ENCODE assay signal across 16 cellular contexts in genomic region chr1:36765785-36766300, GRCh38.
A peak's percentile ranks its signal among the peaks of the same experiment; 100 is the strongest.
DNase-seq lines count a peak whose midpoint lies in the region; ATAC-seq, FAIRE-seq and TF ChIP-seq lines count a peak whose summit lies in the region.
"Had no signal": no experiment of that assay in that cellular context is flagged by ENCODE, and none has a peak within 500 bp of the region (broad histone marks: within the 10 kb centered on the region; RNA-seq: fewer than 3 reads in every experiment).

No MANE protein-coding gene starts in this region.

- no peak for DNase-seq in GM23338 (ENCODE audit: low spot score)
- DNase-seq in NCI-H69 (lab: John Stamatoyannopoulos, UW) = peak; percentile 33
- DNase-seq in H1 (ENCODE audit: low read depth in 1 of 2, low spot score in 2 of 2) = no peak
- peak; percentile 56 for DNase-seq in neural progenitor cell (ENCODE audit: low spot score)
- DNase-seq in foreskin melanocyte = no peak
- DNase-seq in Calu3 = no peak
- no peak for DNase-seq in WTC11 (ENCODE audit: low spot score)
- DNase-seq: DMS 273 treated with DMSO at 0.1 percent for 48 hours, DND-41, IMR-90, NCI-H187, NCI-H226, NCI-H526, Right ventricle myocardium superior had no signal

- H3F3A ChIP-seq in GM23338 (replicated peaks; ENCODE audit: low read depth) (no peaks in the 10 kb centered on the region), neural progenitor cell (ENCODE audit: low read depth) (peaks cover 46% of the 10 kb centered on the region)

- peak overlapping the region; percentile 45; the same call in 1 of the 2 replicates for H2AK5ac ChIP-seq in H1 (ENCODE audit: low read depth, low read length)

- no peak for FAIRE-seq in H1 (lab: Jason Lieb, UNC)
- FAIRE-seq: H54 had no signal

- H3K27ac Mint-ChIP-seq in GM23338 (no peak overlapping the region), neural progenitor cell (no peak overlapping the region), Calu3 (ENCODE audit: unreplicated experiment) (no peak overlapping the region), WTC11 (no peak overlapping the region)

- H3K36me3 ChIP-seq in GM23338 (ENCODE audit: insufficient read depth) = no peaks in the 10 kb centered on the region
- H3K36me3 ChIP-seq in H1 (ENCODE audit: control insufficient read depth in 2 of 4, insufficient read depth in 4 of 4, low read length in 3 of 4) = no peaks in the 10 kb centered on the region
- no peaks in the 10 kb centered on the region for H3K36me3 ChIP-seq in neural progenitor cell
- H3K36me3 ChIP-seq: Peyer's patch had no signal

- BruUV-seq in Calu3 (replicated peaks; lab: Mats Ljungman, UMichigan) = no TSS peak

- H3K9ac ChIP-seq in H1 (replicated peaks in 1 of 4; ENCODE audit: extremely low read depth in 1 of 4, low read depth in 3 of 4, low read length in 3 of 4) (no peak overlapping the region), neural progenitor cell (no peak overlapping the region)

- H2AFZ ChIP-seq in GM23338 = peak overlapping the region; percentile 86; the same call in 1 of the 2 replicates
- no peak overlapping the region for H2AFZ ChIP-seq in H1 (ENCODE audit: low read length)
- peak overlapping the region; percentile 34 for H2AFZ ChIP-seq in neural progenitor cell (replicated peaks)

- H3K4me3 Mint-ChIP-seq in GM23338 (no peak overlapping the region), neural progenitor cell (no peak overlapping the region), Calu3 (ENCODE audit: low read depth, unreplicated experiment) (no peak overlapping the region), WTC11 (no peak overlapping the region)

- no peaks in the 10 kb centered on the region for H4K20me1 ChIP-seq in GM23338 (replicated peaks; ENCODE audit: insufficient read depth)
- H4K20me1 ChIP-seq in H1 (replicated peaks in 1 of 2; ENCODE audit: control insufficient read depth in 1 of 2, insufficient read depth in 2 of 2, low read length in 2 of 2) = no peaks in the 10 kb centered on the region
- no peaks in the 10 kb centered on the region for H4K20me1 ChIP-seq in neural progenitor cell (ENCODE audit: low read depth)

- no peaks in the 10 kb centered on the region for H3K79me1 ChIP-seq in H1 (ENCODE audit: low read depth, low read length)

- no peak for TF ChIP-seq CTCF in GM23338 (conservative IDR thresholded peaks at IDR 0.05; ENCODE audit: low read depth in 2 of 2)
- no peak for TF ChIP-seq CTCF in H1 (IDR thresholded peaks at IDR 0.05; ENCODE audit: control extremely low read depth in 1 of 3, insufficient read depth in 1 of 3, low read depth in 1 of 3, low read length in 3 of 3)
- no peak for TF ChIP-seq CTCF in neural progenitor cell (IDR thresholded peaks at IDR 0.05)
- TF ChIP-seq CTCF in Calu3 (IDR thresholded peaks at IDR 0.05; ENCODE audit: unreplicated experiment) = no peak
- no peak for TF ChIP-seq CTCF in WTC11 (IDR thresholded peaks at IDR 0.05)

- CTCF ChIA-PET in H1 (lab: Charles Lee; ENCODE audit: partially characterized antibody) (interaction anchor here (0.8 to 2.2 kb wide), 3 partner anchors 98 to 104 kb away, joined by 3 to 7 read pairs (median 3); no protein-coding TSS in a partner anchor), Calu3 (lab: Charles Lee) (no interaction called here), WTC11 (lab: Charles Lee) (no interaction called here)

- no peaks in the 10 kb centered on the region for H3K79me2 ChIP-seq in GM23338 (replicated peaks; ENCODE audit: insufficient read depth)
- H3K79me2 ChIP-seq in H1 (ENCODE audit: control insufficient read depth in 1 of 2, insufficient read depth in 2 of 2, low read length in 2 of 2) = no peaks in the 10 kb centered on the region
- no peaks in the 10 kb centered on the region for H3K79me2 ChIP-seq in neural progenitor cell (ENCODE audit: low read depth)

- H3K9me3 Mint-ChIP-seq in GM23338 = no peaks in the 10 kb centered on the region
- H3K9me3 Mint-ChIP-seq in neural progenitor cell = no peaks in the 10 kb centered on the region
- H3K9me3 Mint-ChIP-seq in Calu3 (ENCODE audit: low read depth, unreplicated experiment) = no peaks in the 10 kb centered on the region
- H3K9me3 Mint-ChIP-seq in WTC11 = no peaks in the 10 kb centered on the region

- H3K9me3 ChIP-seq in H1 (ENCODE audit: insufficient read depth in 2 of 2, low read depth in 1 of 2, low read length in 1 of 2) = no peaks in the 10 kb centered on the region
- H3K9me3 ChIP-seq in neural progenitor cell (ENCODE audit: low read depth) = no peaks in the 10 kb centered on the region
- H3K9me3 ChIP-seq: Peyer's patch had no signal

- H3K14ac ChIP-seq in H1 (ENCODE audit: insufficient read length) = no peak overlapping the region

- H3K4me1 ChIP-seq in GM23338 (ENCODE audit: insufficient read depth) (peaks cover 14% of the 10 kb centered on the region), H1 (replicated peaks in 1 of 4; ENCODE audit: control insufficient read depth in 3 of 4, insufficient read depth in 4 of 4, low read length in 3 of 4) (peaks cover 9 to 30% (median 25%) of the 10 kb centered on the region in 4 experiments), neural progenitor cell (peaks cover 43% of the 10 kb centered on the region)
- H3K4me1 ChIP-seq: Peyer's patch had no signal

- H3K36me3 Mint-ChIP-seq in GM23338 (ENCODE audit: low read depth) = no peaks in the 10 kb centered on the region
- H3K36me3 Mint-ChIP-seq in neural progenitor cell = no peaks in the 10 kb centered on the region
- no peaks in the 10 kb centered on the region for H3K36me3 Mint-ChIP-seq in Calu3 (ENCODE audit: insufficient read depth, unreplicated experiment)
- no peaks in the 10 kb centered on the region for H3K36me3 Mint-ChIP-seq in WTC11

- POLR2A ChIA-PET in H1 (lab: Charles Lee; ENCODE audit: partially characterized antibody) = interaction anchor here (1.2 to 1.7 kb wide), 2 partner anchors 12 to 190 kb away, joined by 3 to 4 read pairs; no protein-coding TSS in a partner anchor
- POLR2A ChIA-PET in WTC11 (lab: Charles Lee) = no interaction called here

- peak overlapping the region; percentile 20 for H4K91ac ChIP-seq in H1 (replicated peaks; ENCODE audit: insufficient read length, low read length)

- H3K23ac ChIP-seq in H1 (ENCODE audit: insufficient read length) = no peak overlapping the region

- no peak for TF ChIP-seq RAD21 in H1 (IDR thresholded peaks at IDR 0.05 in 1 of 2, conservative IDR thresholded peaks at IDR 0.05 in 1 of 2; ENCODE audit: low read depth in 2 of 2, low read length in 2 of 2)

- H3K27me3 Mint-ChIP-seq in GM23338 (ENCODE audit: insufficient read depth, low read depth, poor library complexity) (peaks cover 11% of the 10 kb centered on the region), neural progenitor cell (ENCODE audit: insufficient read depth, low read depth) (peaks cover 9% of the 10 kb centered on the region), Calu3 (ENCODE audit: unreplicated experiment) (peaks cover 47% of the 10 kb centered on the region), WTC11 (ENCODE audit: low read depth) (peaks cover 14% of the 10 kb centered on the region)

- H4K5ac ChIP-seq in H1 (ENCODE audit: insufficient read length, low read depth, low read length) = no peak overlapping the region

- intact Hi-C loops in Calu3 (cut with micrococcal nuclease; ENCODE audit: unreplicated experiment) = no loop called here

- H2BK15ac ChIP-seq in H1 (ENCODE audit: low read length) = peak overlapping the region; percentile 46

- no peak overlapping the region for H3K4ac ChIP-seq in H1 (replicated peaks; ENCODE audit: insufficient read length, low read depth, low read length)

- H2BK5ac ChIP-seq in H1 (ENCODE audit: low read depth, low read length) = peak overlapping the region; percentile 48

- 86% methylated on average over 5 of the region's 5 CpGs; no CpG with 5 or more reads in 1 of the 2 experiments for WGBS in H1 (ENCODE audit: extremely low coverage in 1 of 2, insufficient coverage in 1 of 2, insufficient read length in 1 of 2, insufficient replicate concordance in 2 of 2, low coverage in 1 of 2, low lambda C conversion rate in 2 of 2, missing lambda C conversion rate in 1 of 2), 2 experiments

- H3K18ac ChIP-seq in H1 (ENCODE audit: extremely low read depth, low read length) = peak overlapping the region; percentile 76

- no peak overlapping the region for H4K8ac ChIP-seq in H1 (ENCODE audit: extremely low read depth, insufficient read depth, low read length)

- peak overlapping the region; percentile 8 for H2BK120ac ChIP-seq in H1 (replicated peaks; ENCODE audit: low read depth, low read length)

- TF ChIP-seq POLR2A in H1 (IDR thresholded peaks at IDR 0.05; ENCODE audit: control extremely low read depth in 1 of 2, low read depth in 2 of 2, low read length in 2 of 2) = no peak

- 0 out of 2 replicates have a peak, but pooled peaks cover 3% of the 10 kb centered on the region for H3K9me2 ChIP-seq in GM23338 (ENCODE audit: insufficient read depth)

- H3K4me1 Mint-ChIP-seq in GM23338 (peaks cover 28% of the 10 kb centered on the region), neural progenitor cell (peaks cover 20% of the 10 kb centered on the region), Calu3 (ENCODE audit: low read depth, unreplicated experiment) (no peaks in the 10 kb centered on the region), WTC11 (peaks cover 35% of the 10 kb centered on the region)

- H3K4me2 ChIP-seq in GM23338 = no peak overlapping the region
- peak overlapping the region in 1 of 2 experiments; percentile 47; a peak in 1 of 4 replicates for H3K4me2 ChIP-seq in H1 (ENCODE audit: insufficient read depth in 1 of 2, low read depth in 2 of 2, low read length in 2 of 2)
- H3K4me2 ChIP-seq in neural progenitor cell = peak overlapping the region; percentile 52

- TF ChIP-seq EP300 in H1 (IDR thresholded peaks at IDR 0.05; ENCODE audit: borderline replicate concordance in 1 of 2, low read depth in 2 of 2, low read length in 2 of 2) = no peak

- H3K23me2 ChIP-seq in H1 (ENCODE audit: low read depth, low read length) = peaks cover 6% of the 10 kb centered on the region; the same call in 1 of the 2 replicates

- H2BK20ac ChIP-seq in H1 (ENCODE audit: low read length) = peak overlapping the region; percentile 96

- no peaks in the 10 kb centered on the region for H3K27me3 ChIP-seq in GM23338 (ENCODE audit: insufficient read depth)
- no peaks in the 10 kb centered on the region for H3K27me3 ChIP-seq in H1 (replicated peaks in 1 of 4; ENCODE audit: control insufficient read depth in 3 of 4, extremely low read depth in 1 of 4, insufficient read depth in 3 of 4, low read length in 3 of 4)
- no peaks in the 10 kb centered on the region for H3K27me3 ChIP-seq in neural progenitor cell
- H3K27me3 ChIP-seq: Peyer's patch had no signal

- H3K27ac ChIP-seq in GM23338 (ENCODE audit: low read depth) (no peak overlapping the region), H1 (ENCODE audit: low read depth, low read length) (no peak overlapping the region), neural progenitor cell (peak overlapping the region; percentile 65)
- H3K27ac ChIP-seq: Peyer's patch had no signal

- no peak overlapping the region for H3K4me3 ChIP-seq in GM23338
- no peak overlapping the region for H3K4me3 ChIP-seq in H1 (ENCODE audit: extremely low read depth in 1 of 4, insufficient read depth in 2 of 4, low read depth in 3 of 4, low read length in 4 of 4)
- no peak overlapping the region for H3K4me3 ChIP-seq in neural progenitor cell
- H3K4me3 ChIP-seq: Peyer's patch had no signal

- H2BK12ac ChIP-seq in H1 (ENCODE audit: low read depth, low read length) = peak overlapping the region; percentile 86; the same call in 1 of the 2 replicates

- no peak overlapping the region for H3K56ac ChIP-seq in H1 (replicated peaks; ENCODE audit: insufficient read length, low read depth, low read length)

- ATAC-seq in GM23338 (peak; percentile 41), WTC11 (no peak)

Comparison
In these comparisons a context has a peak if more than half of its experiments do, and no peak if none do; other contexts are left out.
1. DNase-seq: peak in NCI-H69 (single experiment) and neural progenitor cell (single experiment); none in GM23338 (single experiment), H1 (0 of 2), foreskin melanocyte (single experiment), Calu3 (single experiment) and WTC11 (single experiment).